ENCODE assay signal across 21 cellular contexts in genomic region chr5:106134549-106134948, GRCh38.
A peak's percentile ranks its signal among the peaks of the same experiment; 100 is the strongest.
DNase-seq lines count a peak whose midpoint lies in the region; ATAC-seq and TF ChIP-seq lines count a peak whose summit lies in the region.
"Had no signal": no experiment of that assay in that cellular context is flagged by ENCODE, and none has a peak within 500 bp of the region (broad histone marks: within the 10 kb centered on the region; RNA-seq: fewer than 3 reads in every experiment).

No MANE protein-coding gene starts in this region.

- DNase-seq in DMS 273 (lab: John Stamatoyannopoulos, UW; ENCODE audit: unreplicated experiment): peak; percentile 30
- DNase-seq in DMS 273 treated with DMSO at 0.1 percent for 48 hours (lab: John Stamatoyannopoulos, UW): no peak
- DNase-seq in A673 (ENCODE audit: low spot score): no peak
- no peak for DNase-seq in SK-N-MC (ENCODE audit: low read depth, low spot score)
- no peak for DNase-seq in activated naive CD8-positive, alpha-beta T cell treated with anti-CD3 and anti-CD28 coated beads for 36 hours
- no peak for DNase-seq in WERI-Rb-1
- DNase-seq in SK-N-DZ (ENCODE audit: low spot score): no peak
- DNase-seq: ACHN; AML-193; BE2C; CD4-positive, alpha-beta T cell; CD8-positive, alpha-beta memory T cell; DMS153; DND-41; GOT3; HFFc6 had no signal

- H3K36me3 Mint-ChIP-seq in activated naive CD8-positive, alpha-beta T cell treated with anti-CD3 and anti-CD28 coated beads for 36 hours: no peaks in the 10 kb centered on the region
- H3K36me3 Mint-ChIP-seq: CD14-positive monocyte; CD8-positive, alpha-beta memory T cell had no signal

- H3K4me3 Mint-ChIP-seq in activated naive CD8-positive, alpha-beta T cell treated with anti-CD3 and anti-CD28 coated beads for 36 hours: no peak overlapping the region
- H3K4me3 Mint-ChIP-seq: CD14-positive monocyte; CD4-positive, alpha-beta T cell; CD8-positive, alpha-beta memory T cell; HFFc6 had no signal

- POLR2A ChIA-PET in A673 (lab: Charles Lee; ENCODE audit: low non-redundant PET): no interaction called here

- peaks cover 34% of the 10 kb centered on the region for H3K4me1 ChIP-seq in A673 (ENCODE audit: insufficient read depth, low read length, poor library complexity, severe bottlenecking)
- H3K4me1 ChIP-seq: BE2C; BLaER1 treated with 17β-estradiol and CSF1 and Interleukin-3, amounts not matched to agents 10 nM and 100 nM; HAP-1 had no signal

- no peak overlapping the region for H3K27ac Mint-ChIP-seq in activated naive CD8-positive, alpha-beta T cell treated with anti-CD3 and anti-CD28 coated beads for 36 hours
- H3K27ac Mint-ChIP-seq: CD14-positive monocyte; CD4-positive, alpha-beta T cell; CD8-positive, alpha-beta memory T cell; HFFc6 had no signal

- peak; percentile 54 for ATAC-seq in HG02610 (IDR thresholded peaks at IDR 0.05; ENCODE audit: unreplicated experiment)

- H3K36me3 ChIP-seq in A673 (ENCODE audit: insufficient read depth, low read length, poor library complexity, severe bottlenecking): no peaks in the 10 kb centered on the region
- H3K36me3 ChIP-seq in SK-N-MC (ENCODE audit: insufficient read depth, low read length): no peaks in the 10 kb centered on the region
- no peaks in the 10 kb centered on the region for H3K36me3 ChIP-seq in WERI-Rb-1
- H3K36me3 ChIP-seq: BE2C; BLaER1 treated with 17β-estradiol and CSF1 and Interleukin-3, amounts not matched to agents 10 nM and 100 nM; HAP-1 had no signal

- TF ChIP-seq CTCF in A673 (conservative IDR thresholded peaks at IDR 0.05; ENCODE audit: low read depth, low read length) (no peak), WERI-Rb-1 (IDR thresholded peaks at IDR 0.05; ENCODE audit: low read depth, low read length) (no peak)

- H3K4me3 ChIP-seq in A673 (ENCODE audit: low read depth, low read length, poor library complexity, severe bottlenecking): no peak overlapping the region
- no peak overlapping the region for H3K4me3 ChIP-seq in SK-N-MC
- H3K4me3 ChIP-seq in WERI-Rb-1 (ENCODE audit: low read depth, low read length): no peak overlapping the region
- H3K4me3 ChIP-seq: BLaER1 treated with 17β-estradiol and CSF1 and Interleukin-3, amounts not matched to agents 10 nM and 100 nM; HAP-1 had no signal

- H3K27me3 Mint-ChIP-seq in activated naive CD8-positive, alpha-beta T cell treated with anti-CD3 and anti-CD28 coated beads for 36 hours: no peaks in the 10 kb centered on the region
- H3K27me3 Mint-ChIP-seq: CD4-positive, alpha-beta T cell; CD8-positive, alpha-beta memory T cell had no signal

- H3K9me3 ChIP-seq in A673 (ENCODE audit: low read depth, low read length, poor library complexity, severe bottlenecking) (no peaks in the 10 kb centered on the region), SK-N-MC (ENCODE audit: low read depth, low read length) (no peaks in the 10 kb centered on the region), WERI-Rb-1 (ENCODE audit: severe bottlenecking) (no peaks in the 10 kb centered on the region)
- H3K9me3 ChIP-seq: BE2C; BLaER1 treated with 17β-estradiol and CSF1 and Interleukin-3, amounts not matched to agents 10 nM and 100 nM; HAP-1 had no signal

- peaks cover 5% of the 10 kb centered on the region for H3K9me3 Mint-ChIP-seq in activated naive CD8-positive, alpha-beta T cell treated with anti-CD3 and anti-CD28 coated beads for 36 hours

- H3K27me3 ChIP-seq in A673 (replicated peaks; ENCODE audit: insufficient read depth, low read depth, low read length, poor library complexity): no peaks in the 10 kb centered on the region
- no peaks in the 10 kb centered on the region for H3K27me3 ChIP-seq in WERI-Rb-1 (ENCODE audit: insufficient read depth, low read depth, severe bottlenecking)
- H3K27me3 ChIP-seq: BE2C; BLaER1 treated with 17β-estradiol and CSF1 and Interleukin-3, amounts not matched to agents 10 nM and 100 nM had no signal

- intact Hi-C loops in A673 (cut with micrococcal nuclease; ENCODE audit: unreplicated experiment): no loop called here

- peak overlapping the region; percentile 58 for H3K27ac ChIP-seq in A673 (ENCODE audit: low read depth, low read length, poor library complexity, severe bottlenecking)
- peak overlapping the region; percentile 79 for H3K27ac ChIP-seq in SK-N-MC
- H3K27ac ChIP-seq in WERI-Rb-1: no peak overlapping the region
- H3K27ac ChIP-seq: 22Rv1; BLaER1 treated with 17β-estradiol and CSF1 and Interleukin-3, amounts not matched to agents 10 nM and 100 nM had no signal

- BruUV-seq in A673 (replicated peaks; lab: Mats Ljungman, UMichigan): no TSS peak

- H3K9ac ChIP-seq in SK-N-MC (ENCODE audit: insufficient read length): no peak overlapping the region
- H3K9ac ChIP-seq: BLaER1 treated with 17β-estradiol and CSF1 and Interleukin-3, amounts not matched to agents 10 nM and 100 nM had no signal

- no peaks in the 10 kb centered on the region for H3K4me1 Mint-ChIP-seq in activated naive CD8-positive, alpha-beta T cell treated with anti-CD3 and anti-CD28 coated beads for 36 hours
- H3K4me1 Mint-ChIP-seq: CD14-positive monocyte; CD8-positive, alpha-beta memory T cell had no signal

- CTCF ChIA-PET in A673 (lab: Charles Lee): no interaction called here
